In genomic region chr12:57471-57980, GRCh38 we compare ENCODE assay signal across 33 cellular contexts. TPM values are rescaled to one million over a fixed set of nuclear protein-coding genes. Genes with fewer than 3 reads are reported as not detected.
"Had no signal": no experiment of that assay in that cellular context is flagged by ENCODE, and none has a peak within 500 bp of the region (broad histone marks: within the 10 kb centered on the region; RNA-seq: fewer than 3 reads in every experiment).

No MANE protein-coding gene starts in this region.

- H3K4me3 ChIP-seq: adrenal gland, body of pancreas, cardiac muscle cell, coronary artery, left lung, lower lobe of right lung, skin epidermis, thoracic aorta had no signal

- H3K36me3 ChIP-seq: adrenal gland, cardiac muscle cell, left lung, lower lobe of right lung, thoracic aorta had no signal

- H3K4me1 ChIP-seq: adrenal gland, body of pancreas, left lung, lower lobe of right lung had no signal

- FAIRE-seq: endothelial cell of umbilical vein, urothelium cell line had no signal

- DNase-seq: activated CD4-positive, alpha-beta T cell treated with anti-CD3 and anti-CD28 coated beads for 1 hour; activated CD4-positive, alpha-beta T cell treated with anti-CD3 and anti-CD28 coated beads, Interleukin-2, amount 50 U/mL, for 1 hour; activated CD8-positive, alpha-beta memory T cell treated with anti-CD3 and anti-CD28 coated beads, Interleukin-2, amount 10 ng/mL, durations not matched to agents 7 days and 5 days; activated CD8-positive, alpha-beta T cell treated with anti-CD3 and anti-CD28 coated beads, Interleukin-2, amount 10 ng/mL, durations not matched to agents 7 days and 5 days; activated effector memory CD4-positive, alpha-beta T cell treated with Interleukin-2 at 50 U/mL for 16 hours; activated naive CD4-positive, alpha-beta T cell treated with Interleukin-2 at 50 U/mL for 16 hours; activated T-cell treated with anti-CD3 and anti-CD28 coated beads, Interleukin-2, amount 50 U/mL, for 72 hours; adrenal gland; body of pancreas; effector memory CD8-positive, alpha-beta T cell; foreskin fibroblast; hypothalamus; kidney glomerular epithelial cell; left lung; lower lobe of right lung; mesenchymal stem cell; stimulated activated CD4-positive, alpha-beta T cell treated with anti-CD3 and anti-CD28 coated beads, Interleukin-4, amount 100 ng/mL, for 24 hours; T-helper 9 cell; trophoblast cell had no signal

- H3K4me1 Mint-ChIP-seq: activated CD8-positive, alpha-beta memory T cell treated with anti-CD3 and anti-CD28 coated beads, Interleukin-2, amount 10 ng/mL, durations not matched to agents 7 days and 5 days; stimulated activated effector memory CD8-positive, alpha-beta T cell treated with anti-CD3 and anti-CD28 coated beads, Interleukin-12 subunit alpha, Interleukin-12 subunit beta, amount 100 ng/mL, for 72 hours had no signal

- H3K4me3 Mint-ChIP-seq: activated CD8-positive, alpha-beta memory T cell treated with anti-CD3 and anti-CD28 coated beads, Interleukin-2, amount 10 ng/mL, durations not matched to agents 7 days and 5 days; activated CD8-positive, alpha-beta T cell treated with anti-CD3 and anti-CD28 coated beads, Interleukin-2, amount 10 ng/mL, durations not matched to agents 7 days and 5 days; activated naive CD8-positive, alpha-beta T cell; activated T-cell treated with anti-CD3 and anti-CD28 coated beads, Interleukin-2, amount 50 U/mL, for 72 hours; effector memory CD8-positive, alpha-beta T cell; natural killer cell treated with Interleukin-12 subunit alpha and Interleukin-12 subunit beta and Interleukin-15 and Interleukin-18, amount 100 ng/mL, for 72 hours; stimulated activated effector memory CD8-positive, alpha-beta T cell treated with anti-CD3 and anti-CD28 coated beads, Interleukin-12 subunit alpha, Interleukin-12 subunit beta, amount 100 ng/mL, for 72 hours; stimulated activated naive CD8-positive, alpha-beta T cell treated with anti-CD3 and anti-CD28 coated beads, Interleukin-15, Interleukin-2, amounts not matched to agents 100 ng/mL and 50 ng/mL, for 24 hours; T-helper 1 cell treated with Interleukin-12 subunit alpha and Interleukin-12 subunit beta and Interleukin-4 antibody, amounts not matched to agents 30 μg/mL and 1 μg/mL, for 36 hours; WTC11 had no signal

- H3K27me3 ChIP-seq: body of pancreas had no signal

- ATAC-seq: activated CD8-positive, alpha-beta memory T cell treated with anti-CD3 and anti-CD28 coated beads, Interleukin-2, amount 10 ng/mL, durations not matched to agents 7 days and 5 days; activated CD8-positive, alpha-beta T cell treated with anti-CD3 and anti-CD28 coated beads, Interleukin-2, amount 10 ng/mL, durations not matched to agents 7 days and 5 days; activated T-cell treated with anti-CD3 and anti-CD28 coated beads, Interleukin-2, amount 50 U/mL, for 72 hours; body of pancreas; effector memory CD8-positive, alpha-beta T cell; left lung; stimulated activated effector memory CD8-positive, alpha-beta T cell treated with anti-CD3 and anti-CD28 coated beads, Interleukin-12 subunit alpha, Interleukin-12 subunit beta, amount 100 ng/mL, for 72 hours had no signal

- H3K27ac Mint-ChIP-seq: activated CD8-positive, alpha-beta memory T cell treated with anti-CD3 and anti-CD28 coated beads, Interleukin-2, amount 10 ng/mL, durations not matched to agents 7 days and 5 days; activated CD8-positive, alpha-beta T cell treated with anti-CD3 and anti-CD28 coated beads, Interleukin-2, amount 10 ng/mL, durations not matched to agents 7 days and 5 days; activated naive CD8-positive, alpha-beta T cell; activated T-cell treated with anti-CD3 and anti-CD28 coated beads, Interleukin-2, amount 50 U/mL, for 72 hours; effector memory CD8-positive, alpha-beta T cell; natural killer cell treated with Interleukin-12 subunit alpha and Interleukin-12 subunit beta and Interleukin-15 and Interleukin-18, amount 100 ng/mL, for 72 hours; progenitor cell of endocrine pancreas; stimulated activated effector memory CD8-positive, alpha-beta T cell treated with anti-CD3 and anti-CD28 coated beads, Interleukin-12 subunit alpha, Interleukin-12 subunit beta, amount 100 ng/mL, for 72 hours; stimulated activated naive CD8-positive, alpha-beta T cell treated with anti-CD3 and anti-CD28 coated beads, Interleukin-15, Interleukin-2, amounts not matched to agents 100 ng/mL and 50 ng/mL, for 24 hours; T-helper 1 cell treated with Interleukin-12 subunit alpha and Interleukin-12 subunit beta and Interleukin-4 antibody, amounts not matched to agents 30 μg/mL and 1 μg/mL, for 36 hours; WTC11 had no signal

- H3K27ac ChIP-seq: adrenal gland, body of pancreas, cardiac muscle cell, coronary artery, left lung, lower lobe of right lung, skin epidermis, thoracic aorta had no signal

- H3K9me3 ChIP-seq: adrenal gland, body of pancreas had no signal

- H3K36me3 Mint-ChIP-seq: activated CD8-positive, alpha-beta memory T cell treated with anti-CD3 and anti-CD28 coated beads, Interleukin-2, amount 10 ng/mL, durations not matched to agents 7 days and 5 days; stimulated activated effector memory CD8-positive, alpha-beta T cell treated with anti-CD3 and anti-CD28 coated beads, Interleukin-12 subunit alpha, Interleukin-12 subunit beta, amount 100 ng/mL, for 72 hours; WTC11 had no signal

RNA-seq across cellular contexts. Expression of gene IQSEC3, which starts 9.0 kb away (rescaled TPM):
- total RNA-seq: endothelial cell of umbilical vein, myocyte had no signal
- polyA plus RNA-seq: endothelial cell of umbilical vein had no signal
